In the genomic region with DNA sequence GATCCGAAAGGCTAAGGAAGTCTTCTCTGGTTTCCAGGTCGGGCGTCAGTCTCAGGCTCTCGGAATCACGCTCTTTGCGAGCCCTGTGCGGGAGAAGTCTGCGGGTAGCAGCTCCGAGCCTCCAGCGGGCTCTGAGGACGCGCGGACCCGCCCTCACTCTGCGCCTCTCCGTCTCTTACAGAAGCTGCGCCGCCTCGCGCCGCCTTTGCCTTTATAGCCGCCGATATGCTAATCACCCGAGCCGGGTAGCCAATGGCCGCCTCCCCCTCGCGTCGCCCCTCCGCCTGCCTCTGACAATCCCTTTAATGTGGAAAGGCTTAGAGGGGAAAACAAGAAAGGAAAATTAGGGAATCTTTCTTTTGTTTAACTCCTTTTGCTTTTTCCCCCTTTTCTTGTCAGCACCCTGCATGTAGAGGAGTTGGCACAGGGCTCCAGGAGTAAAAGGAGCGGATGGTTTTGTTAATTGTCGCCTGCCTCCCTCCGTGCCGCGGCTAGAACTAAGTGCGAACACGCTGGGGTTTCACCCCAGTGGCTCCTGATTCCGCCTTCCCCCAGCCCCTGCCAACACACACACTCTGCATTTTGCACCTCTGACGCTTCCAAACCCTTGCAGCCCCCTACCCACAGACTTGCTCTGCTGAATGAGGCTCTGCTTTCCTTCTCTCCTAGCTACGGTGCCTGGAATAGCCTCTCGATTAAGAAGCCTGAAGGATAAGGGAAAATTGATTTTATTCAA, we compare ENCODE assay signal across 2 cellular contexts.
TF ChIP-seq lines count a peak whose summit lies in the region.

A gene with protein sequence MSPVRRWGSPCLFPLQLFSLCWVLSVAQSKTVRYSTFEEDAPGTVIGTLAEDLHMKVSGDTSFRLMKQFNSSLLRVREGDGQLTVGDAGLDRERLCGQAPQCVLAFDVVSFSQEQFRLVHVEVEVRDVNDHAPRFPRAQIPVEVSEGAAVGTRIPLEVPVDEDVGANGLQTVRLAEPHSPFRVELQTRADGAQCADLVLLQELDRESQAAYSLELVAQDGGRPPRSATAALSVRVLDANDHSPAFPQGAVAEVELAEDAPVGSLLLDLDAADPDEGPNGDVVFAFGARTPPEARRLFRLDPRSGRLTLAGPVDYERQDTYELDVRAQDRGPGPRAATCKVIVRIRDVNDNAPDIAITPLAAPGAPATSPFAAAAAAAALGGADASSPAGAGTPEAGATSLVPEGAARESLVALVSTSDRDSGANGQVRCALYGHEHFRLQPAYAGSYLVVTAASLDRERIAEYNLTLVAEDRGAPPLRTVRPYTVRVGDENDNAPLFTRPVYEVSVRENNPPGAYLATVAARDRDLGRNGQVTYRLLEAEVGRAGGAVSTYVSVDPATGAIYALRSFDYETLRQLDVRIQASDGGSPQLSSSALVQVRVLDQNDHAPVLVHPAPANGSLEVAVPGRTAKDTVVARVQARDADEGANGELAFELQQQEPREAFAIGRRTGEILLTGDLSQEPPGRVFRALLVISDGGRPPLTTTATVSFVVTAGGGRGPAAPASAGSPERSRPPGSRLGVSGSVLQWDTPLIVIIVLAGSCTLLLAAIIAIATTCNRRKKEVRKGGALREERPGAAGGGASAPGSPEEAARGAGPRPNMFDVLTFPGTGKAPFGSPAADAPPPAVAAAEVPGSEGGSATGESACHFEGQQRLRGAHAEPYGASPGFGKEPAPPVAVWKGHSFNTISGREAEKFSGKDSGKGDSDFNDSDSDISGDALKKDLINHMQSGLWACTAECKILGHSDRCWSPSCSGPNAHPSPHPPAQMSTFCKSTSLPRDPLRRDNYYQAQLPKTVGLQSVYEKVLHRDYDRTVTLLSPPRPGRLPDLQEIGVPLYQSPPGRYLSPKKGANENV (minus strand): TSS at position 186 of the 736 bp plus-strand sequence. CDS start 204 bp downstream, outside the sequence.

TF ChIP-seq in SK-N-SH, 30 proteins besides CTCF, POLR2A, EP300 and RAD21 (continued from another document):
- TF ChIP-seq, protein P1, sequence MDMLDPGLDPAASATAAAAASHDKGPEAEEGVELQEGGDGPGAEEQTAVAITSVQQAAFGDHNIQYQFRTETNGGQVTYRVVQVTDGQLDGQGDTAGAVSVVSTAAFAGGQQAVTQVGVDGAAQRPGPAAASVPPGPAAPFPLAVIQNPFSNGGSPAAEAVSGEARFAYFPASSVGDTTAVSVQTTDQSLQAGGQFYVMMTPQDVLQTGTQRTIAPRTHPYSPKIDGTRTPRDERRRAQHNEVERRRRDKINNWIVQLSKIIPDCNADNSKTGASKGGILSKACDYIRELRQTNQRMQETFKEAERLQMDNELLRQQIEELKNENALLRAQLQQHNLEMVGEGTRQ (IDR thresholded peaks at IDR 0.05; ENCODE audit: borderline replicate concordance, low read depth, low read length), result no peak
- TF ChIP-seq JUND (IDR thresholded peaks at IDR 0.05), result no peak
- TF ChIP-seq RFX5 (IDR thresholded peaks at IDR 0.05; ENCODE audit: low read length), result no peak

TF ChIP-seq in SK-N-SH treated with all-trans-retinoic acid at 6 μM for 48 hours, 23 proteins besides CTCF, POLR2A, EP300 and RAD21:
- TF ChIP-seq, protein P2, sequence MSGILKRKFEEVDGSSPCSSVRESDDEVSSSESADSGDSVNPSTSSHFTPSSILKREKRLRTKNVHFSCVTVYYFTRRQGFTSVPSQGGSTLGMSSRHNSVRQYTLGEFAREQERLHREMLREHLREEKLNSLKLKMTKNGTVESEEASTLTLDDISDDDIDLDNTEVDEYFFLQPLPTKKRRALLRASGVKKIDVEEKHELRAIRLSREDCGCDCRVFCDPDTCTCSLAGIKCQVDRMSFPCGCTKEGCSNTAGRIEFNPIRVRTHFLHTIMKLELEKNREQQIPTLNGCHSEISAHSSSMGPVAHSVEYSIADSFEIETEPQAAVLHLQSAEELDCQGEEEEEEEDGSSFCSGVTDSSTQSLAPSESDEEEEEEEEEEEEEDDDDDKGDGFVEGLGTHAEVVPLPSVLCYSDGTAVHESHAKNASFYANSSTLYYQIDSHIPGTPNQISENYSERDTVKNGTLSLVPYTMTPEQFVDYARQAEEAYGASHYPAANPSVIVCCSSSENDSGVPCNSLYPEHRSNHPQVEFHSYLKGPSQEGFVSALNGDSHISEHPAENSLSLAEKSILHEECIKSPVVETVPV (CRISPR knock-in tag; IDR thresholded peaks at IDR 0.05), result no peak
- TF ChIP-seq, protein P3, sequence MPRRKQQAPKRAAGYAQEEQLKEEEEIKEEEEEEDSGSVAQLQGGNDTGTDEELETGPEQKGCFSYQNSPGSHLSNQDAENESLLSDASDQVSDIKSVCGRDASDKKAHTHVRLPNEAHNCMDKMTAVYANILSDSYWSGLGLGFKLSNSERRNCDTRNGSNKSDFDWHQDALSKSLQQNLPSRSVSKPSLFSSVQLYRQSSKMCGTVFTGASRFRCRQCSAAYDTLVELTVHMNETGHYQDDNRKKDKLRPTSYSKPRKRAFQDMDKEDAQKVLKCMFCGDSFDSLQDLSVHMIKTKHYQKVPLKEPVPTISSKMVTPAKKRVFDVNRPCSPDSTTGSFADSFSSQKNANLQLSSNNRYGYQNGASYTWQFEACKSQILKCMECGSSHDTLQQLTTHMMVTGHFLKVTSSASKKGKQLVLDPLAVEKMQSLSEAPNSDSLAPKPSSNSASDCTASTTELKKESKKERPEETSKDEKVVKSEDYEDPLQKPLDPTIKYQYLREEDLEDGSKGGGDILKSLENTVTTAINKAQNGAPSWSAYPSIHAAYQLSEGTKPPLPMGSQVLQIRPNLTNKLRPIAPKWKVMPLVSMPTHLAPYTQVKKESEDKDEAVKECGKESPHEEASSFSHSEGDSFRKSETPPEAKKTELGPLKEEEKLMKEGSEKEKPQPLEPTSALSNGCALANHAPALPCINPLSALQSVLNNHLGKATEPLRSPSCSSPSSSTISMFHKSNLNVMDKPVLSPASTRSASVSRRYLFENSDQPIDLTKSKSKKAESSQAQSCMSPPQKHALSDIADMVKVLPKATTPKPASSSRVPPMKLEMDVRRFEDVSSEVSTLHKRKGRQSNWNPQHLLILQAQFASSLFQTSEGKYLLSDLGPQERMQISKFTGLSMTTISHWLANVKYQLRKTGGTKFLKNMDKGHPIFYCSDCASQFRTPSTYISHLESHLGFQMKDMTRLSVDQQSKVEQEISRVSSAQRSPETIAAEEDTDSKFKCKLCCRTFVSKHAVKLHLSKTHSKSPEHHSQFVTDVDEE (CRISPR knock-in tag; IDR thresholded peaks at IDR 0.05), result no peak
- TF ChIP-seq ZFP30 (CRISPR knock-in tag; IDR thresholded peaks at IDR 0.05), result no peak
- TF ChIP-seq, protein P4, sequence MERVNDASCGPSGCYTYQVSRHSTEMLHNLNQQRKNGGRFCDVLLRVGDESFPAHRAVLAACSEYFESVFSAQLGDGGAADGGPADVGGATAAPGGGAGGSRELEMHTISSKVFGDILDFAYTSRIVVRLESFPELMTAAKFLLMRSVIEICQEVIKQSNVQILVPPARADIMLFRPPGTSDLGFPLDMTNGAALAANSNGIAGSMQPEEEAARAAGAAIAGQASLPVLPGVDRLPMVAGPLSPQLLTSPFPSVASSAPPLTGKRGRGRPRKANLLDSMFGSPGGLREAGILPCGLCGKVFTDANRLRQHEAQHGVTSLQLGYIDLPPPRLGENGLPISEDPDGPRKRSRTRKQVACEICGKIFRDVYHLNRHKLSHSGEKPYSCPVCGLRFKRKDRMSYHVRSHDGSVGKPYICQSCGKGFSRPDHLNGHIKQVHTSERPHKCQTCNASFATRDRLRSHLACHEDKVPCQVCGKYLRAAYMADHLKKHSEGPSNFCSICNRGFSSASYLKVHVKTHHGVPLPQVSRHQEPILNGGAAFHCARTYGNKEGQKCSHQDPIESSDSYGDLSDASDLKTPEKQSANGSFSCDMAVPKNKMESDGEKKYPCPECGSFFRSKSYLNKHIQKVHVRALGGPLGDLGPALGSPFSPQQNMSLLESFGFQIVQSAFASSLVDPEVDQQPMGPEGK (CRISPR knock-in tag; IDR thresholded peaks at IDR 0.05; ENCODE audit: borderline replicate concordance), result no peak
- TF ChIP-seq GLIS3 (CRISPR knock-in tag; IDR thresholded peaks at IDR 0.05), result no peak
- TF ChIP-seq PPARA (CRISPR knock-in tag; IDR thresholded peaks at IDR 0.05; ENCODE audit: borderline replicate concordance), result no peak
- no peak for TF ChIP-seq ESRRG (CRISPR knock-in tag; IDR thresholded peaks at IDR 0.05)
- no peak for TF ChIP-seq TCF4 (CRISPR knock-in tag; IDR thresholded peaks at IDR 0.05; ENCODE audit: borderline replicate concordance)
- TF ChIP-seq BACH2 (CRISPR knock-in tag; IDR thresholded peaks at IDR 0.05; ENCODE audit: borderline replicate concordance), result no peak
- no peak for TF ChIP-seq ZNF8 (CRISPR knock-in tag; IDR thresholded peaks at IDR 0.05)
- no peak for TF ChIP-seq OSR1 (CRISPR knock-in tag; IDR thresholded peaks at IDR 0.05)
